In genomic region chr21:39313457-39314154, GRCh38 we compare ENCODE assay signal across 1 cellular context.
A peak's percentile ranks its signal among the peaks of the same experiment; 100 is the strongest.
TF ChIP-seq lines count a peak whose summit lies in the region.

TSS of gene BRWD1 (minus strand) at chr21:39313632. CDS start at chr21:39313491, 141 bp downstream.

TF ChIP-seq in HepG2, 621 proteins besides CTCF, POLR2A, EP300 and RAD21 (continued from another document and continues in another):
- TF ChIP-seq GMEB1 (CRISPR knock-in tag; IDR thresholded peaks at IDR 0.05; ENCODE audit: borderline replicate concordance) (peak; percentile 73; the same call in 1 of the 2 replicates), PATZ1 (CRISPR knock-in tag; IDR thresholded peaks at IDR 0.05) (peak; percentile 95), MLXIP (CRISPR knock-in tag; IDR thresholded peaks at IDR 0.05; ENCODE audit: borderline replicate concordance) (peak; percentile 76; the same call in 1 of the 2 replicates), HNF4G (IDR thresholded peaks at IDR 0.05; ENCODE audit: borderline replicate concordance, low read depth, low read length) (peak; percentile 14; the same call in 1 of the 2 replicates), HNF4G (CRISPR knock-in tag; IDR thresholded peaks at IDR 0.05; ENCODE audit: borderline replicate concordance, low read depth) (no peak), ATF5 (CRISPR knock-in tag; IDR thresholded peaks at IDR 0.05; ENCODE audit: low read depth) (peak; percentile 88; the same call in 1 of the 2 replicates), ZNF629 (CRISPR knock-in tag; conservative IDR thresholded peaks at IDR 0.05) (0 out of 2 replicates have a peak, but pooled peaks have one; percentile 28), ZFY (CRISPR knock-in tag; IDR thresholded peaks at IDR 0.05) (peak; percentile 92), NFAT5 (CRISPR knock-in tag; IDR thresholded peaks at IDR 0.05) (peak; percentile 67; the same call in 1 of the 2 replicates), KLF6 (CRISPR knock-in tag; IDR thresholded peaks at IDR 0.05) (peak; percentile 82), ZBTB40 (IDR thresholded peaks at IDR 0.05) (no peak), ZBTB40 (CRISPR knock-in tag; IDR thresholded peaks at IDR 0.05) (peak; percentile 66), HOXA3 (CRISPR knock-in tag; IDR thresholded peaks at IDR 0.05) (peak; percentile 81), ATF7-NPFF (CRISPR knock-in tag; IDR thresholded peaks at IDR 0.05; ENCODE audit: low read depth) (peak; percentile 90; the same call in 1 of the 2 replicates), CREB3 (CRISPR knock-in tag; IDR thresholded peaks at IDR 0.05) (peak; percentile 56; the same call in 1 of the 2 replicates), POGK (CRISPR knock-in tag; conservative IDR thresholded peaks at IDR 0.05) (peak; percentile 77), SP4 (CRISPR knock-in tag; IDR thresholded peaks at IDR 0.05) (peak; percentile 87), ARNT2 (CRISPR knock-in tag; IDR thresholded peaks at IDR 0.05; ENCODE audit: low read depth) (peak; percentile 87; the same call in 1 of the 2 replicates), MAX (IDR thresholded peaks at IDR 0.05) (peak; percentile 97), GPN1 (CRISPR knock-in tag; IDR thresholded peaks at IDR 0.05; ENCODE audit: borderline replicate concordance) (0 out of 2 replicates have a peak, but pooled peaks have one; percentile 11), NFRKB (IDR thresholded peaks at IDR 0.05) (peak; percentile 51; the same call in 1 of the 2 replicates), E2F5 (CRISPR knock-in tag; conservative IDR thresholded peaks at IDR 0.05) (no peak; the same call in 1 of the 2 replicates), YEATS4 (CRISPR knock-in tag; IDR thresholded peaks at IDR 0.05; ENCODE audit: borderline replicate concordance) (peak; percentile 95)
